Comparison of ENCODE assay signal across 1 cellular context in genomic region chr17:8435245-8436168, GRCh38.
TF ChIP-seq lines count a peak whose summit lies in the region.

Gene NDEL1, plus strand, starts transcription at chr17:8435884. Its CDS starts 8,388 bp downstream, at chr17:8444272.

TF ChIP-seq in K562, 482 proteins besides CTCF, POLR2A, EP300 and RAD21 (continued from another document):
- TF ChIP-seq, protein P1, sequence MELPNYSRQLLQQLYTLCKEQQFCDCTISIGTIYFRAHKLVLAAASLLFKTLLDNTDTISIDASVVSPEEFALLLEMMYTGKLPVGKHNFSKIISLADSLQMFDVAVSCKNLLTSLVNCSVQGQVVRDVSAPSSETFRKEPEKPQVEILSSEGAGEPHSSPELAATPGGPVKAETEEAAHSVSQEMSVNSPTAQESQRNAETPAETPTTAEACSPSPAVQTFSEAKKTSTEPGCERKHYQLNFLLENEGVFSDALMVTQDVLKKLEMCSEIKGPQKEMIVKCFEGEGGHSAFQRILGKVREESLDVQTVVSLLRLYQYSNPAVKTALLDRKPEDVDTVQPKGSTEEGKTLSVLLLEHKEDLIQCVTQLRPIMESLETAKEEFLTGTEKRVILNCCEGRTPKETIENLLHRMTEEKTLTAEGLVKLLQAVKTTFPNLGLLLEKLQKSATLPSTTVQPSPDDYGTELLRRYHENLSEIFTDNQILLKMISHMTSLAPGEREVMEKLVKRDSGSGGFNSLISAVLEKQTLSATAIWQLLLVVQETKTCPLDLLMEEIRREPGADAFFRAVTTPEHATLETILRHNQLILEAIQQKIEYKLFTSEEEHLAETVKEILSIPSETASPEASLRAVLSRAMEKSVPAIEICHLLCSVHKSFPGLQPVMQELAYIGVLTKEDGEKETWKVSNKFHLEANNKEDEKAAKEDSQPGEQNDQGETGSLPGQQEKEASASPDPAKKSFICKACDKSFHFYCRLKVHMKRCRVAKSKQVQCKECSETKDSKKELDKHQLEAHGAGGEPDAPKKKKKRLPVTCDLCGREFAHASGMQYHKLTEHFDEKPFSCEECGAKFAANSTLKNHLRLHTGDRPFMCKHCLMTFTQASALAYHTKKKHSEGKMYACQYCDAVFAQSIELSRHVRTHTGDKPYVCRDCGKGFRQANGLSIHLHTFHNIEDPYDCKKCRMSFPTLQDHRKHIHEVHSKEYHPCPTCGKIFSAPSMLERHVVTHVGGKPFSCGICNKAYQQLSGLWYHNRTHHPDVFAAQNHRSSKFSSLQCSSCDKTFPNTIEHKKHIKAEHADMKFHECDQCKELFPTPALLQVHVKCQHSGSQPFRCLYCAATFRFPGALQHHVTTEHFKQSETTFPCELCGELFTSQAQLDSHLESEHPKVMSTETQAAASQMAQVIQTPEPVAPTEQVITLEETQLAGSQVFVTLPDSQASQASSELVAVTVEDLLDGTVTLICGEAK (IDR thresholded peaks at IDR 0.05), result no peak
- TF ChIP-seq, protein P1 (CRISPR knock-in tag; IDR thresholded peaks at IDR 0.05), result no peak
- TF ChIP-seq FIP1L1 (IDR thresholded peaks at IDR 0.05; ENCODE audit: low read depth, low read length, poor library complexity, severe bottlenecking), result no peak
- no peak for TF ChIP-seq TAF7 (tag; IDR thresholded peaks at IDR 0.05)
- peak; percentile 86 for TF ChIP-seq MEIS2 (IDR thresholded peaks at IDR 0.05; ENCODE audit: partially characterized antibody)
- TF ChIP-seq SUPT5H (IDR thresholded peaks at IDR 0.05), result peak; percentile 81
- TF ChIP-seq ZNF395 (CRISPR knock-in tag; IDR thresholded peaks at IDR 0.05), result no peak
- peak in 1 of 2 experiments; percentile 35; a peak in 1 of 4 replicates for TF ChIP-seq SIN3A (IDR thresholded peaks at IDR 0.05; ENCODE audit: borderline replicate concordance in 2 of 2, control insufficient read depth in 1 of 2, low read depth in 2 of 2, low read length in 2 of 2)
- TF ChIP-seq EP400 (IDR thresholded peaks at IDR 0.05), result 0 out of 2 replicates have a peak, but pooled peaks have one; percentile 22
- TF ChIP-seq TBP (optimal IDR thresholded peaks at IDR 0.05; ENCODE audit: low read depth, low read length), result peak; percentile 70
- peak in 1 of 2 experiments; percentile 91; a peak in 2 of 4 replicates for TF ChIP-seq UBTF (IDR thresholded peaks at IDR 0.05; ENCODE audit: borderline replicate concordance in 1 of 2, low read depth in 2 of 2, low read length in 2 of 2)
- peak; percentile 70 for TF ChIP-seq VEZF1 (CRISPR knock-in tag; IDR thresholded peaks at IDR 0.05)
- TF ChIP-seq POLR2G (IDR thresholded peaks at IDR 0.05; ENCODE audit: low read depth, low read length), result peak; percentile 94
- 0 out of 2 replicates have a peak, but pooled peaks have one; percentile 55 for TF ChIP-seq E2F5 (CRISPR knock-in tag; IDR thresholded peaks at IDR 0.05)
- no peak for TF ChIP-seq ZSCAN29 (IDR thresholded peaks at IDR 0.05)
- TF ChIP-seq POU5F1 (IDR thresholded peaks at IDR 0.05; ENCODE audit: borderline replicate concordance, low read depth, low read length, partially characterized antibody), result peak; percentile 19
- TF ChIP-seq SRF (CRISPR knock-in tag; IDR thresholded peaks at IDR 0.05), result 0 out of 4 replicates have a peak, but pooled peaks of 1 of the 2 experiments have one; percentile 46
- TF ChIP-seq POLR2AphosphoS5 (IDR thresholded peaks at IDR 0.05; ENCODE audit: control insufficient read depth, insufficient read depth, low read depth, low read length), result peak; percentile 69
- TF ChIP-seq NONO (IDR thresholded peaks at IDR 0.05; ENCODE audit: low read depth in 2 of 2, low read length in 1 of 2), result peak in 1 of 2 experiments; percentile 51; a peak in 1 of 4 replicates
- TF ChIP-seq ZNF140 (CRISPR knock-in tag; IDR thresholded peaks at IDR 0.05), result no peak
- 0 out of 2 replicates have a peak, but pooled peaks have one; percentile 15 for TF ChIP-seq JUND (IDR thresholded peaks at IDR 0.05; ENCODE audit: borderline replicate concordance, low read depth, low read length)
- TF ChIP-seq JUND (tag; IDR thresholded peaks at IDR 0.05; ENCODE audit: borderline replicate concordance, low read depth, low read length), result no peak
- no peak for TF ChIP-seq XRCC4 (IDR thresholded peaks at IDR 0.05; ENCODE audit: extremely low read depth, insufficient read depth, insufficient read length)
- TF ChIP-seq ZNF3 (CRISPR knock-in tag; IDR thresholded peaks at IDR 0.05), result no peak
- TF ChIP-seq SPI1 (IDR thresholded peaks at IDR 0.05; ENCODE audit: borderline replicate concordance, low read depth, low read length), result peak; percentile 31; the same call in 1 of the 2 replicates
